Comparison of ENCODE assay signal across 27 cellular contexts in the genomic region with DNA sequence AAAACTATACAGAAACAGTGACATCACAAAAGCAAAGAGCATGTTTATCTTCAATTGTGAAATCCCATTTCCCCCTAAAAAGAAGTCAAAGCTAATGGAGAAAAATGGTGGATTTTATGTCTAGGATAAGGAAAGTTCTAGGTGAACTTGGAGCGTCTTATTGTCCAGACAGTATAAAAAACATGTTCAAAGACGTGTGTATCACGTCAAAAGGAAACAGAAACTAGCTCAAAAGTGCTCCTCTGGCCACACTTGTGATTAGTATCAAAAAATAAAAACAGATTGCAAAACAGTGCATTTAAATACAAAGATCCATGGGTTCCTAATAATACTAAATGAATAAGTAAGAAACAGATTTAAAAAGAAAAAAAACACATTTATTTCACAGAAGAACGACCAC.
"Had no signal": no experiment of that assay in that cellular context is flagged by ENCODE, and none has a peak within 500 bp of the region (broad histone marks: within the 10 kb centered on the region; RNA-seq: fewer than 3 reads in every experiment).

No MANE protein-coding gene starts in this region.

- H3K9me3 ChIP-seq: left ventricle myocardium inferior, mucosa of descending colon, prostate gland, stomach, testis, thyroid gland, transverse colon, upper lobe of left lung, vagina had no signal

- H3K4me3 ChIP-seq: left ventricle myocardium inferior, lung, mucosa of descending colon, pancreas, prostate gland, skin epidermis, stomach, testis, thyroid gland, transverse colon, upper lobe of left lung, vagina had no signal

- ATAC-seq: mucosa of descending colon; naive thymus-derived CD4-positive, alpha-beta T cell; natural killer cell treated with Interleukin-12 subunit alpha and Interleukin-12 subunit beta and Interleukin-15 and Interleukin-18, amount 100 ng/mL, for 72 hours; pancreas; right cardiac atrium; sciatic nerve; stimulated activated naive B cell treated with anti-CD40 and anti-IgM and Interleukin-4, amounts not matched to agents 10 μg/mL and 1 μg/mL and 100 μg/mL, for 72 hours; stimulated activated naive CD8-positive, alpha-beta T cell treated with anti-CD3 and anti-CD28 coated beads, Interleukin-15, Interleukin-2, amounts not matched to agents 100 U/mL and 50 U/mL, for 24 hours had no signal

- H3K36me3 ChIP-seq: left ventricle myocardium inferior, pancreas, prostate gland, stomach, thyroid gland, transverse colon, upper lobe of left lung, vagina had no signal

- H3K4me1 ChIP-seq: left ventricle myocardium inferior, pancreas, prostate gland, stomach, testis, thyroid gland, transverse colon, upper lobe of left lung, vagina had no signal

- DNase-seq: islet precursor cell; left ventricle myocardium inferior; midbrain; mucosa of descending colon; naive thymus-derived CD4-positive, alpha-beta T cell; nucleus accumbens; pancreas; posterior cingulate gyrus; retina; right cardiac atrium; stimulated activated CD4-positive, alpha-beta T cell treated with anti-CD3 and anti-CD28 coated beads, Interleukin-12 subunit alpha, Interleukin-12 subunit beta, amount 100 ng/mL, for 4 hours; stimulated activated CD4-positive, alpha-beta T cell treated with anti-CD3 and anti-CD28 coated beads, Interleukin-15, amount 100 ng/mL, for 24 hours; stimulated activated CD4-positive, alpha-beta T cell treated with anti-CD3 and anti-CD28 coated beads, Interleukin-2, amount 100 ng/mL, for 24 hours; stimulated activated CD4-positive, alpha-beta T cell treated with anti-CD3 and anti-CD28 coated beads, Interleukin-4, amount 100 ng/mL, for 1 hour; stimulated activated naive B cell treated with anti-CD40 and anti-IgM and Interleukin-4, amounts not matched to agents 10 μg/mL and 1 μg/mL and 100 μg/mL, for 72 hours; stimulated activated naive CD8-positive, alpha-beta T cell treated with anti-CD3 and anti-CD28 coated beads, Interleukin-15, Interleukin-2, amounts not matched to agents 100 U/mL and 50 U/mL, for 24 hours; stomach; testis; thyroid gland; transverse colon; upper lobe of left lung had no signal

- H3K27me3 ChIP-seq: pancreas, stomach, testis, thyroid gland, transverse colon, upper lobe of left lung, vagina had no signal
